In genomic region chr11:305834-306211, GRCh38 we compare ENCODE assay signal across 13 cellular contexts. TPM values are rescaled to one million over a fixed set of nuclear protein-coding genes. Genes with fewer than 3 reads are reported as not detected.
DNase-seq lines count a peak whose midpoint lies in the region; ATAC-seq and TF ChIP-seq lines count a peak whose summit lies in the region.
"Had no signal": no experiment of that assay in that cellular context is flagged by ENCODE, and none has a peak within 500 bp of the region (broad histone marks: within the 10 kb centered on the region; RNA-seq: fewer than 3 reads in every experiment).

No MANE protein-coding gene starts in this region.

- no peaks in the 10 kb centered on the region for H3K27me3 ChIP-seq in CD8-positive, alpha-beta memory T cell (ENCODE audit: insufficient read depth, low read length, poor library complexity, severe bottlenecking)

- peaks cover 40% of the 10 kb centered on the region for H3K4me1 ChIP-seq in CD8-positive, alpha-beta memory T cell (ENCODE audit: insufficient read depth, low read length)

- POLR2A ChIA-PET in CD8-positive, alpha-beta memory T cell (lab: Charles Lee): interaction anchor here (0.8 to 1.1 kb wide), 3 partner anchors 10 to 50 kb away, joined by 3 to 5 read pairs (median 4); no protein-coding TSS in a partner anchor
- POLR2A ChIA-PET in activated CD4-positive, alpha-beta memory T cell treated with anti-CD3 and anti-CD28 coated beads for 36 hours (lab: Charles Lee): interaction anchor here (1.1 kb wide), 1 partner anchor 11 kb away, joined by 6 read pairs; no protein-coding TSS in a partner anchor

- peaks cover 0 to 9% (median 0%) of the 10 kb centered on the region in 3 donors for H3K36me3 Mint-ChIP-seq in CD8-positive, alpha-beta memory T cell
- peaks cover 21% of the 10 kb centered on the region for H3K36me3 Mint-ChIP-seq in activated CD4-positive, alpha-beta memory T cell treated with anti-CD3 and anti-CD28 coated beads for 36 hours
- peaks cover 4% of the 10 kb centered on the region for H3K36me3 Mint-ChIP-seq in nephron progenitor cell (ENCODE audit: low read depth)

- H3K27ac ChIP-seq in CD8-positive, alpha-beta memory T cell (ENCODE audit: low read depth, low read length): no peak overlapping the region
- H3K27ac ChIP-seq: C4-2B, HL-60 had no signal

- peak overlapping the region; percentile 18 to 94 (median 72) for H3K27ac Mint-ChIP-seq in CD8-positive, alpha-beta memory T cell
- H3K27ac Mint-ChIP-seq in activated CD4-positive, alpha-beta memory T cell treated with anti-CD3 and anti-CD28 coated beads for 36 hours: peak overlapping the region; percentile 28
- peak overlapping the region; percentile 15 for H3K27ac Mint-ChIP-seq in nephron progenitor cell

- H3K4me3 ChIP-seq in CD8-positive, alpha-beta memory T cell (ENCODE audit: low read length): no peak overlapping the region
- H3K4me3 ChIP-seq: coronary artery, left lung had no signal

- DNase-seq in CD8-positive, alpha-beta memory T cell: no peak
- DNase-seq in activated CD4-positive, alpha-beta memory T cell treated with anti-CD3 and anti-CD28 coated beads for 36 hours: no peak
- DNase-seq in nephron progenitor cell (no peak), NCI-H1694 (lab: John Stamatoyannopoulos, UW) (no peak), NCI-H510A treated with DMSO at 0.1 percent for 48 hours (lab: John Stamatoyannopoulos, UW) (no peak)
- DNase-seq: activated effector memory CD4-positive, alpha-beta T cell treated with anti-CD3 and anti-CD28 coated beads, Interleukin-2, amount 50 U/mL, for 16 hours had no signal

- peaks cover 41 to 57% (median 49%) of the 10 kb centered on the region in 3 donors for H3K4me1 Mint-ChIP-seq in CD8-positive, alpha-beta memory T cell
- peaks cover 35% of the 10 kb centered on the region for H3K4me1 Mint-ChIP-seq in activated CD4-positive, alpha-beta memory T cell treated with anti-CD3 and anti-CD28 coated beads for 36 hours (ENCODE audit: low read depth)
- H3K4me1 Mint-ChIP-seq in nephron progenitor cell: peaks cover 65% of the 10 kb centered on the region

- no peaks in the 10 kb centered on the region for H3K27me3 Mint-ChIP-seq in CD8-positive, alpha-beta memory T cell
- H3K27me3 Mint-ChIP-seq in activated CD4-positive, alpha-beta memory T cell treated with anti-CD3 and anti-CD28 coated beads for 36 hours: no peaks in the 10 kb centered on the region
- H3K27me3 Mint-ChIP-seq in nephron progenitor cell (ENCODE audit: low read depth, poor library complexity): no peaks in the 10 kb centered on the region

- intact Hi-C loops in activated CD4-positive, alpha-beta memory T cell treated with anti-CD3 and anti-CD28 coated beads for 36 hours (cut with micrococcal nuclease): loop anchor here (2.0 to 5.0 kb wide), 4 partner anchors 15 to 141 kb away; partner anchors contain the start of gene IFITM3

- no peaks in the 10 kb centered on the region for H3K36me3 ChIP-seq in CD8-positive, alpha-beta memory T cell (ENCODE audit: insufficient read depth, low read length)

- H3K9me3 ChIP-seq in CD8-positive, alpha-beta memory T cell (ENCODE audit: low read length): no peaks in the 10 kb centered on the region
- H3K9me3 ChIP-seq: left lung had no signal

- peak overlapping the region in 6 of 7 donors; percentile 1 to 78 (median 34) for H3K4me3 Mint-ChIP-seq in CD8-positive, alpha-beta memory T cell
- no peak overlapping the region for H3K4me3 Mint-ChIP-seq in activated CD4-positive, alpha-beta memory T cell treated with anti-CD3 and anti-CD28 coated beads for 36 hours
- peak overlapping the region; percentile 4 for H3K4me3 Mint-ChIP-seq in nephron progenitor cell

- CTCF ChIA-PET in CD8-positive, alpha-beta memory T cell (lab: Charles Lee): interaction anchor here (0.7 to 4.2 kb wide), 22 partner anchors 10 to 213 kb away, joined by 3 to 34 read pairs (median 4); partner anchors contain the start of genes PGGHG and PTDSS2
- CTCF ChIA-PET in activated CD4-positive, alpha-beta memory T cell treated with anti-CD3 and anti-CD28 coated beads for 36 hours (lab: Charles Lee): interaction anchor here (0.7 to 4.0 kb wide), 24 partner anchors 11 to 150 kb away, joined by 3 to 46 read pairs (median 6); partner anchors contain the start of genes BET1L, PSMD13, PTDSS2 and RIC8A

- no peak for ATAC-seq in HG02973 (IDR thresholded peaks at IDR 0.05; ENCODE audit: unreplicated experiment)
- ATAC-seq: left lung had no signal

- no peak for TF ChIP-seq CTCF in nephron progenitor cell (IDR thresholded peaks at IDR 0.05)

- H3K9me3 Mint-ChIP-seq in CD8-positive, alpha-beta memory T cell: no peaks in the 10 kb centered on the region
- H3K9me3 Mint-ChIP-seq in activated CD4-positive, alpha-beta memory T cell treated with anti-CD3 and anti-CD28 coated beads for 36 hours: no peaks in the 10 kb centered on the region
- peaks cover 19% of the 10 kb centered on the region for H3K9me3 Mint-ChIP-seq in nephron progenitor cell

RNA-seq across cellular contexts. Expression of gene IFITM2, which starts 1.8 kb away (rescaled TPM):
- 100 to 1,000 TPM; 132 to 142 TPM for total RNA-seq in CD8-positive, alpha-beta memory T cell
- polyA plus RNA-seq in CD8-positive, alpha-beta memory T cell: 3,074 TPM
- 100 to 1,000 TPM; 525 to 561 TPM for total RNA-seq in activated CD4-positive, alpha-beta memory T cell treated with anti-CD3 and anti-CD28 coated beads for 36 hours

RNA-seq across cellular contexts. Expression of gene IFITM5, which starts 6.5 kb away (rescaled TPM):
- total RNA-seq in CD8-positive, alpha-beta memory T cell: not detected
- not detected for polyA plus RNA-seq in CD8-positive, alpha-beta memory T cell
- total RNA-seq in activated CD4-positive, alpha-beta memory T cell treated with anti-CD3 and anti-CD28 coated beads for 36 hours: not detected
- total RNA-seq: fibroblast of villous mesenchyme, left lung, NCI-H460 had no signal

RNA-seq across cellular contexts. Expression of gene IFITM1, which starts 8.0 kb away (rescaled TPM):
- 10 to 100 TPM; 70.7 to 75.9 TPM for total RNA-seq in CD8-positive, alpha-beta memory T cell
- polyA plus RNA-seq in CD8-positive, alpha-beta memory T cell: 2,153 TPM
- 100 to 1,000 TPM; 195 to 200 TPM for total RNA-seq in activated CD4-positive, alpha-beta memory T cell treated with anti-CD3 and anti-CD28 coated beads for 36 hours

RNA-seq across cellular contexts. Expression of gene IFITM3, which starts 14.8 kb away (rescaled TPM):
- 10 to 100 TPM; 20.6 to 21.0 TPM for total RNA-seq in CD8-positive, alpha-beta memory T cell
- polyA plus RNA-seq in CD8-positive, alpha-beta memory T cell: 12.0 TPM
- 10 to 100 TPM; 25.6 TPM for total RNA-seq in activated CD4-positive, alpha-beta memory T cell treated with anti-CD3 and anti-CD28 coated beads for 36 hours

RNA-seq across cellular contexts. Expression of gene PGGHG, which starts 16.9 kb away (rescaled TPM):
- total RNA-seq in CD8-positive, alpha-beta memory T cell: 10 to 100 TPM; 81.0 to 81.2 TPM
- 9.8 TPM for polyA plus RNA-seq in CD8-positive, alpha-beta memory T cell
- 10 to 100 TPM; 74.3 to 75.0 TPM for total RNA-seq in activated CD4-positive, alpha-beta memory T cell treated with anti-CD3 and anti-CD28 coated beads for 36 hours

Comparison
In these comparisons a context has a peak if more than half of its experiments do, and no peak if none do; other contexts are left out.
1. H3K27ac Mint-ChIP-seq: peak in every context shown above with its lines; median percentile 72 in CD8-positive, alpha-beta memory T cell; 28 in activated CD4-positive, alpha-beta memory T cell treated with anti-CD3 and anti-CD28 coated beads for 36 hours; 15 in nephron progenitor cell.